In the genomic region with DNA sequence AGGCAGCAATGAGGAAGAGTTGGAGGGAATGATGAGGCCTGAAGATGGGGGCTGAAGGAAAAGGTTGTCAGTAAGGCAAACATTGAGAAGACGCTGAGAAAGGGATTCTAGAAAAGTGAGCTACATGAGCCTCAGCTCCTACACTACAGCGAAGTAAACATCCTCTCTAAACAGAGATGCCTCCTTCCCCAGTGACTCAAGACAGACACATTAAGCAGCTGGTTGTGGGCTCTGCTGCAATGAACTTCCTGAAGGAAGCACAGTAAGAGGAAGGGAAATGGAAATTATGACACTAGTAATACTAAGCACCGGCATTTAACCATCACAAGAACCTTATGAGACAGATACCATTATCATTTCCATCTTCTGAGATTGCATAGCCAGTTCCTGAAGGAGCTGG, we compare ENCODE assay signal across 21 cellular contexts.
"Had no signal": no experiment of that assay in that cellular context is flagged by ENCODE, and none has a peak within 500 bp of the region (broad histone marks: within the 10 kb centered on the region; RNA-seq: fewer than 3 reads in every experiment).

No MANE protein-coding gene starts in this region.

- H3K4me3 ChIP-seq: esophagus muscularis mucosa, lower lobe of right lung, sigmoid colon, spleen, thoracic aorta, upper lobe of right lung had no signal

- H3K27me3 ChIP-seq: brain microvascular endothelial cell, esophagus muscularis mucosa, sigmoid colon, spleen, upper lobe of right lung had no signal

- H3K27ac ChIP-seq: brain microvascular endothelial cell, esophagus muscularis mucosa, lower lobe of right lung, sigmoid colon, spleen, thoracic aorta, upper lobe of right lung had no signal

- DNase-seq: activated CD4-positive, alpha-beta T cell treated with anti-CD3 and anti-CD28 coated beads, Interleukin-2, amount 50 U/mL, for 1 hour; activated CD8-positive, alpha-beta memory T cell treated with anti-CD3 and anti-CD28 coated beads for 24 hours; activated CD8-positive, alpha-beta memory T cell treated with anti-CD3 and anti-CD28 coated beads, Interleukin-2, amount 50 U/mL, for 48 hours; activated effector memory CD4-positive, alpha-beta T cell treated with anti-CD3 and anti-CD28 coated beads, Interleukin-2, amount 50 U/mL, for 16 hours; activated naive CD4-positive, alpha-beta T cell treated with anti-CD3 and anti-CD28 coated beads, Interleukin-2, amount 50 U/mL, for 16 hours; activated T-cell treated with anti-CD3 and anti-CD28 coated beads, Interleukin-2, amount 50 U/mL, for 72 hours; aorta; brain microvascular endothelial cell; cerebellar nuclear complex; cortex of kidney; left cardiac atrium; lower lobe of right lung; nephron progenitor cell; occipital lobe; posterior cingulate gyrus; sigmoid colon; spleen; stimulated activated naive B cell treated with anti-CD40 and anti-IgM and Interleukin-4, amounts not matched to agents 10 μg/mL and 1 μg/mL and 100 μg/mL, for 72 hours; upper lobe of right lung had no signal

- H3K9me3 ChIP-seq: esophagus muscularis mucosa, lower lobe of right lung, sigmoid colon, spleen, thoracic aorta, upper lobe of right lung had no signal

- H3K36me3 ChIP-seq: brain microvascular endothelial cell, esophagus muscularis mucosa, lower lobe of right lung, sigmoid colon, spleen, thoracic aorta, upper lobe of right lung had no signal

- ATAC-seq: activated T-cell treated with anti-CD3 and anti-CD28 coated beads, Interleukin-2, amount 50 U/mL, for 72 hours; lower lobe of right lung; stimulated activated naive B cell treated with anti-CD40 and anti-IgM and Interleukin-4, amounts not matched to agents 10 μg/mL and 1 μg/mL and 100 μg/mL, for 72 hours; upper lobe of right lung had no signal

- H3K4me1 ChIP-seq: esophagus muscularis mucosa, lower lobe of right lung, sigmoid colon, spleen, upper lobe of right lung had no signal
